In the genomic region with DNA sequence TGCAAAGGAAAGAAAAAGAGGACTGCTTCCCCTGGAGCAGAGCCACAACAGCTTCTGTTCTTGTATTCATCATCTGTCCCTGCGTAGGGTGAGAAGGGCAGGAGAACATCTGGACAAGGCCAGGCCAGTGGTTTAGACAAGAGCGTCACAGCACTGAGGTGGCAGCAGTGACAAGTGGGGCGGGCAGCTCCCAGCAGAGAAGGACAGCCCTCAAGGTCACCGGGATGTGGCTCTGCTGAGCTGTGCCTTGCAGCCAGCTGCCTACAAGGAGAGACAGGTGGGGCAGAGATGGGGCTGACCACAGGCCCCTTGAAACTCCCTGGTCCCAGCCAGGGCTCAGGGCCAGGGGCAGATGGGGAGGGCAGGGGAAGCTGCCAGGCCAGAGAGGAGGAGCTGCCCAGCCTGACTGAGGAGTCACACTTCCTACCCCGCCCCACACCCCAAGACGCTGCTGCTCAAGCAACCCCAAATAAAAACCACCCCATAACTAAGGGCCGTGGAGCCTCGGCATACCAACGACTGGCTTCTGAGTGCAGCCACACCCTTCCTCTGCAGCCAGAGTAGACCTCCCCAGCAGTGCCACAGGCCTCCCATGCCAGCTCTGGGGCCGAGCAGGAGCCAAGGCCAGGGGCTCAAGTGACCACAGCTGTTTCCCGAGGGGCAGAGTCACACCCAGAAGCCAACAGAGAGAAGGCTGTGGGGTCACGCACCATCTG, we compare ENCODE assay signal across 11 cellular contexts. TPM values are rescaled to one million over a fixed set of nuclear protein-coding genes. Genes with fewer than 3 reads are reported as not detected.
A peak's percentile ranks its signal among the peaks of the same experiment; 100 is the strongest.
DNase-seq lines count a peak whose midpoint lies in the region; ATAC-seq and TF ChIP-seq lines count a peak whose summit lies in the region.
"Had no signal": no experiment of that assay in that cellular context is flagged by ENCODE, and none has a peak within 500 bp of the region (broad histone marks: within the 10 kb centered on the region; RNA-seq: fewer than 3 reads in every experiment).

No MANE protein-coding gene starts in this region.

- H3K36me3 ChIP-seq in CD4-positive, CD25-positive, alpha-beta regulatory T cell (ENCODE audit: control insufficient read depth, insufficient read depth, low read length): no peaks in the 10 kb centered on the region
- peaks cover 0 to 4% (median 0%) of the 10 kb centered on the region in 3 experiments for H3K36me3 ChIP-seq in naive thymus-derived CD4-positive, alpha-beta T cell (ENCODE audit: control insufficient read depth in 2 of 3, insufficient read depth in 3 of 3, low read length in 3 of 3)
- no peaks in the 10 kb centered on the region for H3K36me3 ChIP-seq in tibial nerve
- H3K36me3 ChIP-seq: thoracic aorta had no signal

- H3K4me3 ChIP-seq in CD4-positive, CD25-positive, alpha-beta regulatory T cell (ENCODE audit: low read depth, low read length): no peak overlapping the region
- H3K4me3 ChIP-seq in naive thymus-derived CD4-positive, alpha-beta T cell (ENCODE audit: low read length): no peak overlapping the region
- H3K4me3 ChIP-seq in tibial nerve: no peak overlapping the region
- H3K4me3 ChIP-seq: thoracic aorta had no signal

- peak overlapping the region; percentile 56 for H3K27ac ChIP-seq in CD4-positive, CD25-positive, alpha-beta regulatory T cell (ENCODE audit: insufficient read depth, low read length, poor library complexity, severe bottlenecking)
- H3K27ac ChIP-seq in naive thymus-derived CD4-positive, alpha-beta T cell (ENCODE audit: low read depth, low read length): no peak overlapping the region
- H3K27ac ChIP-seq in tibial nerve: peak overlapping the region in 1 of 4 donors; percentile 31

- intact Hi-C loops in naive thymus-derived CD4-positive, alpha-beta T cell (cut with micrococcal nuclease): no loop called here

- POLR2A ChIA-PET in naive thymus-derived CD4-positive, alpha-beta T cell (lab: Charles Lee): no interaction called here

- CTCF ChIA-PET in naive thymus-derived CD4-positive, alpha-beta T cell (lab: Charles Lee): interaction anchor here (1.4 to 2.1 kb wide), 3 partner anchors 22 to 70 kb away, joined by 4 to 7 read pairs (median 7); no protein-coding TSS in a partner anchor

- no peaks in the 10 kb centered on the region for H3K36me3 Mint-ChIP-seq in CD4-positive, CD25-positive, alpha-beta regulatory T cell
- H3K36me3 Mint-ChIP-seq in naive thymus-derived CD4-positive, alpha-beta T cell: peaks cover 0 to 7% (median 0%) of the 10 kb centered on the region in 5 donors

- no peaks in the 10 kb centered on the region for H3K9me3 Mint-ChIP-seq in CD4-positive, CD25-positive, alpha-beta regulatory T cell
- H3K9me3 Mint-ChIP-seq in naive thymus-derived CD4-positive, alpha-beta T cell: no peaks in the 10 kb centered on the region

- peaks cover 68% of the 10 kb centered on the region for H3K4me1 ChIP-seq in CD4-positive, CD25-positive, alpha-beta regulatory T cell (ENCODE audit: control insufficient read depth, insufficient read depth, low read length, poor library complexity, severe bottlenecking)
- H3K4me1 ChIP-seq in naive thymus-derived CD4-positive, alpha-beta T cell (ENCODE audit: control insufficient read depth in 2 of 2, insufficient read depth in 2 of 2, low read length in 2 of 2): peaks cover 4 to 13% of the 10 kb centered on the region in 2 donors
- H3K4me1 ChIP-seq in tibial nerve: peaks cover 0 to 88% (median 18%) of the 10 kb centered on the region in 4 donors

- 72 to 90% methylated on average over 4 to 12 of the region's 12 CpGs for WGBS in tibial nerve, 2 donors

- no peak for TF ChIP-seq POLR2A in tibial nerve (IDR thresholded peaks at IDR 0.05)

- peak overlapping the region; percentile 25 to 93 (median 32) for H3K27ac Mint-ChIP-seq in CD4-positive, CD25-positive, alpha-beta regulatory T cell
- H3K27ac Mint-ChIP-seq in naive thymus-derived CD4-positive, alpha-beta T cell: peak overlapping the region in 1 of 9 donors; percentile 44

- peak; percentile 46 to 60 for ATAC-seq in CD4-positive, CD25-positive, alpha-beta regulatory T cell (ENCODE audit: low read depth in 2 of 2)
- ATAC-seq in esophagus mucosa (peak; percentile 51), GM19324 (IDR thresholded peaks at IDR 0.05; ENCODE audit: low FRiP score, unreplicated experiment) (no peak)
- peak; percentile 57 for ATAC-seq in naive thymus-derived CD4-positive, alpha-beta T cell

- peak in 2 of 3 donors; percentile 29 to 55 for DNase-seq in CD4-positive, CD25-positive, alpha-beta regulatory T cell
- DNase-seq in RPMI7951 (ENCODE audit: low read depth) (peak; percentile 74), tibial nerve (ENCODE audit: low spot score in 2 of 2) (no peak), GF-D8 (lab: John Stamatoyannopoulos, UW) (no peak), mucosa of gallbladder (ENCODE audit: low spot score) (no peak)
- no peak for DNase-seq in naive thymus-derived CD4-positive, alpha-beta T cell
- DNase-seq: NCI-H748 treated with DMSO at 0.1 percent for 48 hours, nucleus accumbens had no signal

- no peak for TF ChIP-seq CTCF in tibial nerve (IDR thresholded peaks at IDR 0.05)

- H3K9me3 ChIP-seq in CD4-positive, CD25-positive, alpha-beta regulatory T cell (ENCODE audit: control insufficient read depth in 2 of 2, low read length in 2 of 2): no peaks in the 10 kb centered on the region
- H3K9me3 ChIP-seq in naive thymus-derived CD4-positive, alpha-beta T cell (ENCODE audit: control insufficient read depth in 2 of 3, low read length in 3 of 3): no peaks in the 10 kb centered on the region
- H3K9me3 ChIP-seq in tibial nerve: no peaks in the 10 kb centered on the region
- H3K9me3 ChIP-seq: thoracic aorta had no signal

- peaks cover 11 to 86% (median 51%) of the 10 kb centered on the region in 4 donors for H3K4me1 Mint-ChIP-seq in CD4-positive, CD25-positive, alpha-beta regulatory T cell
- peaks cover 22 to 50% (median 30%) of the 10 kb centered on the region in 7 donors for H3K4me1 Mint-ChIP-seq in naive thymus-derived CD4-positive, alpha-beta T cell

- H3K27me3 Mint-ChIP-seq in CD4-positive, CD25-positive, alpha-beta regulatory T cell: peaks cover 6% of the 10 kb centered on the region
- peaks cover 0 to 3% (median 0%) of the 10 kb centered on the region in 5 donors for H3K27me3 Mint-ChIP-seq in naive thymus-derived CD4-positive, alpha-beta T cell

- H3K4me3 Mint-ChIP-seq in CD4-positive, CD25-positive, alpha-beta regulatory T cell: peak overlapping the region in 3 of 4 donors; percentile 7 to 99 (median 33)
- peak overlapping the region in 1 of 10 donors; percentile 12 for H3K4me3 Mint-ChIP-seq in naive thymus-derived CD4-positive, alpha-beta T cell

- no peak for TF ChIP-seq EP300 in tibial nerve (IDR thresholded peaks at IDR 0.05)

- H3K27me3 ChIP-seq in CD4-positive, CD25-positive, alpha-beta regulatory T cell (ENCODE audit: control insufficient read depth, insufficient read depth, low read length): no peaks in the 10 kb centered on the region
- no peaks in the 10 kb centered on the region for H3K27me3 ChIP-seq in naive thymus-derived CD4-positive, alpha-beta T cell (ENCODE audit: control insufficient read depth in 2 of 2, insufficient read depth in 2 of 2, low read length in 2 of 2)
- H3K27me3 ChIP-seq in tibial nerve: no peaks in the 10 kb centered on the region

RNA-seq across cellular contexts. Expression of gene RAB11FIP5, which starts 5.4 kb away (rescaled TPM):
- total RNA-seq in CD4-positive, CD25-positive, alpha-beta regulatory T cell: 30.8 TPM
- 10 to 100 TPM; 15.4 to 24.0 (median 19.7) TPM for polyA plus RNA-seq in CD4-positive, CD25-positive, alpha-beta regulatory T cell
- 13.1 and 15.1 TPM in 2 replicates for total RNA-seq in RPMI7951 (2014; rRNA removed; shearing (Covaris generic))
- total RNA-seq in esophagus mucosa (10.4 TPM), tibial nerve (10 to 100 TPM; 35.7 to 40.4 (median 39.4) TPM), mucosa of gallbladder (63.0 TPM)
- total RNA-seq in naive thymus-derived CD4-positive, alpha-beta T cell: 10 to 100 TPM in 3 of 5 experiments, 1 to 10 TPM in 2; 8.6 to 13.2 (median 11.2) TPM
- 10 to 100 TPM in 1 of 2 donors, 1 to 10 TPM in 1; 5.6 to 12.0 TPM for polyA plus RNA-seq in naive thymus-derived CD4-positive, alpha-beta T cell

RNA-seq across cellular contexts. Expression of gene SFXN5, which starts 35.9 kb away (rescaled TPM):
- total RNA-seq in CD4-positive, CD25-positive, alpha-beta regulatory T cell: 8.0 TPM
- polyA plus RNA-seq in CD4-positive, CD25-positive, alpha-beta regulatory T cell: 1 to 10 TPM; 1.0 to 2.0 (median 1.7) TPM
- total RNA-seq in RPMI7951 (2014; rRNA removed; shearing (Covaris generic)): 8.7 and 18.3 TPM in 2 replicates
- 12.2 TPM for total RNA-seq in esophagus mucosa
- 10 to 100 TPM in 3 of 5 experiments, 1 to 10 TPM in 2; 8.8 to 17.4 (median 10.9) TPM for total RNA-seq in naive thymus-derived CD4-positive, alpha-beta T cell
- polyA plus RNA-seq in naive thymus-derived CD4-positive, alpha-beta T cell: 1 to 10 TPM; 2.2 to 4.4 TPM
- 10 to 100 TPM; 13.8 to 58.1 (median 21.7) TPM for total RNA-seq in tibial nerve
- total RNA-seq in mucosa of gallbladder: 21.9 TPM

Comparison
In these comparisons a context has a peak if more than half of its experiments do, and no peak if none do; other contexts are left out.
1. DNase-seq: peak in CD4-positive, CD25-positive, alpha-beta regulatory T cell (2 of 3) and RPMI7951 (single experiment); none in naive thymus-derived CD4-positive, alpha-beta T cell (0 of 9), tibial nerve (0 of 2), GF-D8 (single experiment) and mucosa of gallbladder (single experiment).